In genomic region chr4:13599159-13599558, GRCh38 we compare ENCODE assay signal across 14 cellular contexts. TPM values are rescaled to one million over a fixed set of nuclear protein-coding genes. Genes with fewer than 3 reads are reported as not detected.
DNase-seq lines count a peak whose midpoint lies in the region; ATAC-seq and TF ChIP-seq lines count a peak whose summit lies in the region.
"Had no signal": no experiment of that assay in that cellular context is flagged by ENCODE, and none has a peak within 500 bp of the region (broad histone marks: within the 10 kb centered on the region; RNA-seq: fewer than 3 reads in every experiment).

No MANE protein-coding gene starts in this region.

- DNase-seq in ELF-1 (ENCODE audit: low read depth, low spot score) (peak; percentile 27), LNCaP clone FGC (ENCODE audit: low read depth) (no peak), endothelial cell (ENCODE audit: low spot score) (no peak), osteoblast (ENCODE audit: insufficient read length, low spot score, missing footprints) (peak; percentile 62), HCEC 1CT (no peak), SHP77 (lab: John Stamatoyannopoulos, UW) (no peak)
- no peak for DNase-seq in activated T-helper 2 cell treated with anti-CD3 and anti-CD28 coated beads, Interferon-gamma antibody, Interleukin-2, Interleukin-4, amounts not matched to agents 10 μg/mL and 5 μg/mL and 100 μg/mL, durations not matched to agents 14 hours and 24 hours and 36 hours (ENCODE audit: low spot score)
- DNase-seq: NCI-H1092; NK-92 treated with Interleukin-12 subunit alpha and Interleukin-12 subunit beta, amount 100 ng/mL, for 24 hours; stomach had no signal

- no peaks in the 10 kb centered on the region for H3K27me3 ChIP-seq in osteoblast (ENCODE audit: insufficient read depth, low read length)
- H3K27me3 ChIP-seq: dorsolateral prefrontal cortex, stomach had no signal

- H3K4me3 Mint-ChIP-seq in endothelial cell (ENCODE audit: unreplicated experiment) = no peak overlapping the region
- no peak overlapping the region for H3K4me3 Mint-ChIP-seq in activated T-helper 2 cell treated with anti-CD3 and anti-CD28 coated beads, Interferon-gamma antibody, Interleukin-2, Interleukin-4, amounts not matched to agents 10 μg/mL and 5 μg/mL and 100 μg/mL, durations not matched to agents 14 hours and 24 hours and 36 hours (ENCODE audit: low read depth)
- H3K4me3 Mint-ChIP-seq: activated T-helper 1 cell treated with anti-CD3 and anti-CD28 coated beads, Interleukin-12 subunit alpha, Interleukin-12 subunit beta, Interleukin-2, Interleukin-4 antibody, amounts not matched to agents 30 ng/mL and 10 ng/mL and 1 ng/mL, durations not matched to agents 14 hours and 24 hours and 36 hours had no signal

- peaks cover 8% of the 10 kb centered on the region for H3K27me3 Mint-ChIP-seq in endothelial cell (ENCODE audit: unreplicated experiment)
- H3K27me3 Mint-ChIP-seq in activated T-helper 2 cell treated with anti-CD3 and anti-CD28 coated beads, Interferon-gamma antibody, Interleukin-2, Interleukin-4, amounts not matched to agents 10 μg/mL and 5 μg/mL and 100 μg/mL, durations not matched to agents 14 hours and 24 hours and 36 hours (ENCODE audit: low read depth) = no peaks in the 10 kb centered on the region

- TF ChIP-seq CTCF in LNCaP clone FGC (IDR thresholded peaks at IDR 0.05; ENCODE audit: control insufficient read depth, extremely low read depth, insufficient read depth) = peak; percentile 22; the same call in 1 of the 2 replicates
- TF ChIP-seq CTCF in endothelial cell (IDR thresholded peaks at IDR 0.05; ENCODE audit: unreplicated experiment) = peak; percentile 20
- TF ChIP-seq CTCF in osteoblast (IDR thresholded peaks at IDR 0.05; ENCODE audit: extremely low read depth, low read depth, low read length) = peak; percentile 38

- H3K4me1 ChIP-seq in osteoblast (ENCODE audit: insufficient read depth, low read length) = peaks cover 6% of the 10 kb centered on the region
- H3K4me1 ChIP-seq: stomach had no signal

- H3K4me1 Mint-ChIP-seq in endothelial cell (ENCODE audit: unreplicated experiment) = peaks cover 25% of the 10 kb centered on the region
- no peaks in the 10 kb centered on the region for H3K4me1 Mint-ChIP-seq in activated T-helper 2 cell treated with anti-CD3 and anti-CD28 coated beads, Interferon-gamma antibody, Interleukin-2, Interleukin-4, amounts not matched to agents 10 μg/mL and 5 μg/mL and 100 μg/mL, durations not matched to agents 14 hours and 24 hours and 36 hours (ENCODE audit: low read depth)

- peaks cover 69% of the 10 kb centered on the region for H3K36me3 ChIP-seq in osteoblast (ENCODE audit: insufficient read depth, low read length)

- H3K9me3 ChIP-seq in osteoblast (ENCODE audit: low read depth, low read length) = no peaks in the 10 kb centered on the region
- H3K9me3 ChIP-seq: stomach had no signal

- H3K27ac ChIP-seq in osteoblast (ENCODE audit: low read depth, low read length) = no peak overlapping the region
- H3K27ac ChIP-seq: dorsolateral prefrontal cortex, stomach had no signal

- H2AFZ ChIP-seq in osteoblast (ENCODE audit: low read length) = no peak overlapping the region

- no peak for ATAC-seq in GM19395 (IDR thresholded peaks at IDR 0.05; ENCODE audit: unreplicated experiment)

- no peak overlapping the region for H3K4me3 ChIP-seq in LNCaP clone FGC (ENCODE audit: low read depth, low read length)
- no peak overlapping the region for H3K4me3 ChIP-seq in osteoblast (ENCODE audit: insufficient read depth, low read length)
- H3K4me3 ChIP-seq: dorsolateral prefrontal cortex, stomach had no signal

- H3K27ac Mint-ChIP-seq in endothelial cell (ENCODE audit: unreplicated experiment) = no peak overlapping the region
- H3K27ac Mint-ChIP-seq in activated T-helper 2 cell treated with anti-CD3 and anti-CD28 coated beads, Interferon-gamma antibody, Interleukin-2, Interleukin-4, amounts not matched to agents 10 μg/mL and 5 μg/mL and 100 μg/mL, durations not matched to agents 14 hours and 24 hours and 36 hours = no peak overlapping the region
- H3K27ac Mint-ChIP-seq: activated T-helper 1 cell treated with anti-CD3 and anti-CD28 coated beads, Interleukin-12 subunit alpha, Interleukin-12 subunit beta, Interleukin-2, Interleukin-4 antibody, amounts not matched to agents 30 ng/mL and 10 ng/mL and 1 ng/mL, durations not matched to agents 14 hours and 24 hours and 36 hours had no signal

- no peaks in the 10 kb centered on the region for H4K20me1 ChIP-seq in osteoblast (ENCODE audit: insufficient read depth, low read length)

- peaks cover 50% of the 10 kb centered on the region for H3K36me3 Mint-ChIP-seq in endothelial cell (ENCODE audit: low read depth, unreplicated experiment)
- H3K36me3 Mint-ChIP-seq in activated T-helper 2 cell treated with anti-CD3 and anti-CD28 coated beads, Interferon-gamma antibody, Interleukin-2, Interleukin-4, amounts not matched to agents 10 μg/mL and 5 μg/mL and 100 μg/mL, durations not matched to agents 14 hours and 24 hours and 36 hours (ENCODE audit: low read depth) = peaks cover 66% of the 10 kb centered on the region

- intact Hi-C loops in activated T-helper 2 cell treated with anti-CD3 and anti-CD28 coated beads, Interferon-gamma antibody, Interleukin-2, Interleukin-4, amounts not matched to agents 10 μg/mL and 5 μg/mL and 100 μg/mL, durations not matched to agents 14 hours and 24 hours and 36 hours (cut with micrococcal nuclease) = no loop called here

- H3K9me3 Mint-ChIP-seq in endothelial cell (ENCODE audit: unreplicated experiment) = no peaks in the 10 kb centered on the region
- no peaks in the 10 kb centered on the region for H3K9me3 Mint-ChIP-seq in activated T-helper 2 cell treated with anti-CD3 and anti-CD28 coated beads, Interferon-gamma antibody, Interleukin-2, Interleukin-4, amounts not matched to agents 10 μg/mL and 5 μg/mL and 100 μg/mL, durations not matched to agents 14 hours and 24 hours and 36 hours
- H3K9me3 Mint-ChIP-seq: activated T-helper 1 cell treated with anti-CD3 and anti-CD28 coated beads, Interleukin-12 subunit alpha, Interleukin-12 subunit beta, Interleukin-2, Interleukin-4 antibody, amounts not matched to agents 30 ng/mL and 10 ng/mL and 1 ng/mL, durations not matched to agents 14 hours and 24 hours and 36 hours had no signal

- no peak overlapping the region for H3K4me2 ChIP-seq in osteoblast (ENCODE audit: insufficient read depth, low read length)

- H3K79me2 ChIP-seq in osteoblast (ENCODE audit: insufficient read depth, low read length) = no peaks in the 10 kb centered on the region

RNA-seq across cellular contexts. Expression of gene BOD1L1, which starts 28.4 kb away (rescaled TPM):
- total RNA-seq in endothelial cell (ENCODE audit: unreplicated experiment) = 49.7 TPM
- 27.5 and 31.8 TPM in 2 replicates for total RNA-seq in osteoblast
- 41.5 and 42.2 TPM in 2 replicates for total RNA-seq in activated T-helper 2 cell treated with anti-CD3 and anti-CD28 coated beads, Interferon-gamma antibody, Interleukin-2, Interleukin-4, amounts not matched to agents 10 μg/mL and 5 μg/mL and 100 μg/mL, durations not matched to agents 14 hours and 24 hours and 36 hours

RNA-seq across cellular contexts. Expression of gene NKX3-2, which starts 54.9 kb away (rescaled TPM):
- total RNA-seq in endothelial cell (ENCODE audit: unreplicated experiment) (4.5 TPM), osteoblast (0.72 and 1.2 TPM in 2 replicates)
- total RNA-seq in activated T-helper 2 cell treated with anti-CD3 and anti-CD28 coated beads, Interferon-gamma antibody, Interleukin-2, Interleukin-4, amounts not matched to agents 10 μg/mL and 5 μg/mL and 100 μg/mL, durations not matched to agents 14 hours and 24 hours and 36 hours = not detected in 2 replicates
- total RNA-seq: activated T-helper 1 cell treated with anti-CD3 and anti-CD28 coated beads, Interleukin-12 subunit alpha, Interleukin-12 subunit beta, Interleukin-2, Interleukin-4 antibody, amounts not matched to agents 30 ng/mL and 10 ng/mL and 1 ng/mL, durations not matched to agents 14 hours and 24 hours and 36 hours; dorsolateral prefrontal cortex; T-helper 2 cell treated with Interferon-gamma antibody and Interleukin-4, amounts not matched to agents 100 ng/mL and 5 ng/mL, for 36 hours had no signal

Comparison
In these comparisons a context has a peak if more than half of its experiments do, and no peak if none do; other contexts are left out.
1. DNase-seq: peak in ELF-1 (single experiment) and osteoblast (single experiment); none in LNCaP clone FGC (single experiment), endothelial cell (single experiment), HCEC 1CT (single experiment), SHP77 (0 of 2) and activated T-helper 2 cell treated with anti-CD3 and anti-CD28 coated beads, Interferon-gamma antibody, Interleukin-2, Interleukin-4, amounts not matched to agents 10 μg/mL and 5 μg/mL and 100 μg/mL, durations not matched to agents 14 hours and 24 hours and 36 hours (single experiment).
2. Peak in every context shown above with its lines, with median percentiles within 50 percentile points of each other: CTCF ChIP-seq.